Comparison of ENCODE assay signal across 8 cellular contexts in genomic region chr12:3236345-3237153, GRCh38.
DNase-seq lines count a peak whose midpoint lies in the region; ATAC-seq, FAIRE-seq and TF ChIP-seq lines count a peak whose summit lies in the region.

No MANE protein-coding gene starts in this region.

- H3K4me3 ChIP-seq in HepG2 (replicated peaks in 1 of 3; ENCODE audit: insufficient read depth in 1 of 3, low read depth in 2 of 3, low read length in 3 of 3) = no peak overlapping the region

- H3K27me3 ChIP-seq in HepG2 (ENCODE audit: control insufficient read depth in 1 of 2, insufficient read depth in 2 of 2, low read length in 2 of 2) = no peaks in the 10 kb centered on the region

- H3K9me3 Mint-ChIP-seq in Calu3 (ENCODE audit: low read depth, unreplicated experiment) = no peaks in the 10 kb centered on the region
- no peaks in the 10 kb centered on the region for H3K9me3 Mint-ChIP-seq in activated T-helper 17 cell treated with anti-CD3 and anti-CD28 coated beads, Interleukin-2, amount 50 U/mL, for 72 hours
- no peaks in the 10 kb centered on the region for H3K9me3 Mint-ChIP-seq in CD14-positive monocyte

- peak overlapping the region; percentile 51 for H3K4me3 Mint-ChIP-seq in Calu3 (ENCODE audit: low read depth, unreplicated experiment)
- H3K4me3 Mint-ChIP-seq in activated T-helper 17 cell treated with anti-CD3 and anti-CD28 coated beads, Interleukin-2, amount 50 U/mL, for 72 hours = no peak overlapping the region
- no peak overlapping the region for H3K4me3 Mint-ChIP-seq in CD14-positive monocyte

- no peak for TF ChIP-seq CTCF in Calu3 (IDR thresholded peaks at IDR 0.05; ENCODE audit: unreplicated experiment)
- TF ChIP-seq CTCF in HepG2 (CRISPR knock-in tag; IDR thresholded peaks at IDR 0.05) = no peak
- no peak for TF ChIP-seq CTCF in CD14-positive monocyte (IDR thresholded peaks at IDR 0.05)

- H3K79me2 ChIP-seq in HepG2 (ENCODE audit: insufficient read depth, low read length) = no peaks in the 10 kb centered on the region

- H3K4me1 Mint-ChIP-seq in Calu3 (ENCODE audit: low read depth, unreplicated experiment) (peaks cover 24% of the 10 kb centered on the region), CD14-positive monocyte (no peaks in the 10 kb centered on the region)
- H3K4me1 Mint-ChIP-seq in activated T-helper 17 cell treated with anti-CD3 and anti-CD28 coated beads, Interleukin-2, amount 50 U/mL, for 72 hours = no peaks in the 10 kb centered on the region

- no peak overlapping the region for H3K4me2 ChIP-seq in HepG2 (ENCODE audit: low read depth, low read length)

- TF ChIP-seq EP300 in HepG2 (IDR thresholded peaks at IDR 0.05; ENCODE audit: low read depth in 2 of 2, low read length in 2 of 2) = no peak
- TF ChIP-seq EP300 in HepG2 (CRISPR knock-in tag; IDR thresholded peaks at IDR 0.05; ENCODE audit: borderline replicate concordance) = no peak

- H3K36me3 Mint-ChIP-seq in Calu3 (ENCODE audit: insufficient read depth, unreplicated experiment) (peaks cover 8% of the 10 kb centered on the region), CD14-positive monocyte (no peaks in the 10 kb centered on the region)
- no peaks in the 10 kb centered on the region for H3K36me3 Mint-ChIP-seq in activated T-helper 17 cell treated with anti-CD3 and anti-CD28 coated beads, Interleukin-2, amount 50 U/mL, for 72 hours (ENCODE audit: low read depth)

- no peaks in the 10 kb centered on the region for H3K9me3 ChIP-seq in HepG2 (ENCODE audit: low read length)

- H2AFZ ChIP-seq in HepG2 (ENCODE audit: low read length) = no peak overlapping the region

- ATAC-seq in activated T-helper 17 cell treated with anti-CD3 and anti-CD28 coated beads, Interleukin-2, amount 50 U/mL, for 72 hours (replicated peaks) = peak; percentile 75
- ATAC-seq in HepG2 = peak; percentile 31; the same call in 2 of the 3 replicates
- ATAC-seq in GM18505 (IDR thresholded peaks at IDR 0.05; ENCODE audit: unreplicated experiment) = no peak
- no peak for ATAC-seq in HG03565 (IDR thresholded peaks at IDR 0.05; ENCODE audit: unreplicated experiment)

- H3K9ac ChIP-seq in HepG2 (ENCODE audit: insufficient read depth, low read depth, low read length) = no peak overlapping the region

- BruUV-seq in Calu3 (replicated peaks; lab: Mats Ljungman, UMichigan) = no TSS peak
- no TSS peak for BruUV-seq in HepG2 (replicated peaks; lab: Mats Ljungman, UMichigan)

- WGBS in HepG2 (ENCODE audit: low lambda C conversion rate) = 89% methylated on average over 15 of the region's 15 CpGs

- peaks cover 18% of the 10 kb centered on the region for H3K4me1 ChIP-seq in HepG2 (ENCODE audit: insufficient read depth, low read length)

- CTCF ChIA-PET in Calu3 (lab: Charles Lee) = interaction anchor here (0.6 kb wide), 1 partner anchor 127 kb away, joined by 5 read pairs; no protein-coding TSS in a partner anchor
- CTCF ChIA-PET in HepG2 (lab: Yijun Ruan, JAX; ENCODE audit: low intra/inter-chr PET ratio, low total read pairs) = no interaction called here

- in situ Hi-C loops in HepG2 (cut with HindIII; ENCODE audit: extremely low pct_ligation_motif_present, low pct_unique_long_range_greater_than_20kb) = no loop called here

- FAIRE-seq in HTR-8/SVneo (lab: Jason Lieb, UNC) = peak; percentile 97
- no peak for FAIRE-seq in HepG2 (lab: Jason Lieb, UNC)

- H3K27ac Mint-ChIP-seq in Calu3 (ENCODE audit: unreplicated experiment) = peak overlapping the region; percentile 36
- no peak overlapping the region for H3K27ac Mint-ChIP-seq in activated T-helper 17 cell treated with anti-CD3 and anti-CD28 coated beads, Interleukin-2, amount 50 U/mL, for 72 hours
- no peak overlapping the region for H3K27ac Mint-ChIP-seq in CD14-positive monocyte

- no peak for TF ChIP-seq RAD21 in HepG2 (CRISPR knock-in tag; IDR thresholded peaks at IDR 0.05)

- TF ChIP-seq POLR2A in HepG2 (IDR thresholded peaks at IDR 0.05; ENCODE audit: insufficient read depth in 1 of 2, low read depth in 2 of 2, low read length in 2 of 2) (no peak), GM18505 (IDR thresholded peaks at IDR 0.05; ENCODE audit: borderline replicate concordance, extremely low read depth, insufficient read depth, insufficient read length) (no peak)

- POLR2A ChIA-PET in HepG2 (lab: Yijun Ruan, JAX) = no interaction called here

- DNase-seq in Calu3 (peak; percentile 80), HTR-8/SVneo (ENCODE audit: insufficient read length, low spot score) (peak; percentile 93), HepG2 (ENCODE audit: low spot score) (peak; percentile 29), CD14-positive monocyte (ENCODE audit: low spot score) (no peak), T-helper 9 cell (no peak)

- peaks cover 3% of the 10 kb centered on the region; the same call in 1 of the 2 replicates for H4K20me1 ChIP-seq in HepG2 (ENCODE audit: insufficient read depth, low read length)

- no peak overlapping the region for H3K27ac ChIP-seq in HepG2 (ENCODE audit: extremely low read length, insufficient read depth, low read length)

- H3K36me3 ChIP-seq in HepG2 (replicated peaks in 1 of 2; ENCODE audit: control insufficient read depth in 1 of 2, insufficient read depth in 2 of 2, low read length in 2 of 2) = peaks cover 0 to 9% of the 10 kb centered on the region in 2 experiments; a peak in 1 of 5 replicates

- intact Hi-C loops in Calu3 (cut with micrococcal nuclease; ENCODE audit: unreplicated experiment) (no loop called here), HepG2 (cut with micrococcal nuclease; ENCODE audit: unreplicated experiment) (no loop called here), CD14-positive monocyte (cut with micrococcal nuclease) (no loop called here)

- H3K27me3 Mint-ChIP-seq in Calu3 (ENCODE audit: unreplicated experiment) (peaks cover 77% of the 10 kb centered on the region), CD14-positive monocyte (ENCODE audit: low read depth in 3 of 3) (peaks cover 5 to 14% (median 13%) of the 10 kb centered on the region in 3 donors)
- H3K27me3 Mint-ChIP-seq in activated T-helper 17 cell treated with anti-CD3 and anti-CD28 coated beads, Interleukin-2, amount 50 U/mL, for 72 hours = peaks cover 19% of the 10 kb centered on the region

TF ChIP-seq in HepG2, 621 proteins besides CTCF, POLR2A, EP300 and RAD21:
- TF ChIP-seq REXO4 (CRISPR knock-in tag; IDR thresholded peaks at IDR 0.05; ENCODE audit: borderline replicate concordance) (no peak), USF2 (IDR thresholded peaks at IDR 0.05; ENCODE audit: low read depth, low read length) (no peak), USF2 (CRISPR knock-in tag; IDR thresholded peaks at IDR 0.05; ENCODE audit: borderline replicate concordance) (no peak), ZNF768 (CRISPR knock-in tag; IDR thresholded peaks at IDR 0.05) (peak; percentile 93), FOSL2 (CRISPR knock-in tag; IDR thresholded peaks at IDR 0.05) (peak; percentile 80), ZNF143 (CRISPR knock-in tag; IDR thresholded peaks at IDR 0.05) (no peak)

Comparison
In these comparisons a context has a peak if more than half of its experiments do, and no peak if none do; other contexts are left out.
1. DNase-seq: peak in Calu3 (single experiment), HTR-8/SVneo (single experiment) and HepG2 (single experiment); none in CD14-positive monocyte (single experiment) and T-helper 9 cell (single experiment).
2. ATAC-seq: peak in activated T-helper 17 cell treated with anti-CD3 and anti-CD28 coated beads, Interleukin-2, amount 50 U/mL, for 72 hours (single experiment) and HepG2 (single experiment); none in GM18505 (single experiment) and HG03565 (single experiment).